In the genomic region with DNA sequence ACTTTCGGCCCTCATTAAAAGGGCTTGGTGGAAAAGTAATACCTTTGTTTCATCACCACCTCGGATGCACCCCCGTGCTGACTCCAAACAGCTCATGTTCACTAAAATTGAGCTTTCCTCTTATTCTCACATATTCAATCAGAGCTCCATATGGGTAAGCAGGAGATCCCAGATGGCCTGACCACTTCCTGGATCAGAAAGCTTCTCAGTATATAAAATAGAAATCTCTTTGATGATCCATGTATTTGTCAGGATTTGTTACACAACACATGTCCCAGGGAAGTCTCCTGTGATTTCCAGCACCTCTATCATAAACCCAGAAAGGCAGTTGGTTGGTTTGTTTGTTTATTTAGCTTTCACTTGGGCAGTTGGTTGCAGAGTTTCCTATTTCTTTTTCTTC, we compare ENCODE assay signal across 16 cellular contexts.
DNase-seq lines count a peak whose midpoint lies in the region; ATAC-seq, FAIRE-seq and TF ChIP-seq lines count a peak whose summit lies in the region.
"Had no signal": no experiment of that assay in that cellular context is flagged by ENCODE, and none has a peak within 500 bp of the region (broad histone marks: within the 10 kb centered on the region; RNA-seq: fewer than 3 reads in every experiment).

No MANE protein-coding gene starts in this region.

- 92 to 94% methylated on average over 3 of the region's 3 CpGs for WGBS in pancreas, 2 donors

- H3K36me3 ChIP-seq in pancreas (no peaks in the 10 kb centered on the region), A673 (ENCODE audit: insufficient read depth, low read length, poor library complexity, severe bottlenecking) (no peaks in the 10 kb centered on the region)

- H3K27me3 ChIP-seq in pancreas (no peaks in the 10 kb centered on the region), A673 (replicated peaks; ENCODE audit: insufficient read depth, low read depth, low read length, poor library complexity) (no peaks in the 10 kb centered on the region)

- H3K9me3 ChIP-seq in pancreas (no peaks in the 10 kb centered on the region), A673 (ENCODE audit: low read depth, low read length, poor library complexity, severe bottlenecking) (no peaks in the 10 kb centered on the region)

- no peak overlapping the region for H3K4me3 Mint-ChIP-seq in nephron progenitor cell
- H3K4me3 Mint-ChIP-seq: CD8-positive, alpha-beta T cell; IgD-negative memory B cell had no signal

- no peak for TF ChIP-seq CTCF in nephron progenitor cell (IDR thresholded peaks at IDR 0.05)
- no peak for TF ChIP-seq CTCF in pancreas (IDR thresholded peaks at IDR 0.05)
- no peak for TF ChIP-seq CTCF in A673 (conservative IDR thresholded peaks at IDR 0.05; ENCODE audit: low read depth, low read length)

- POLR2A ChIA-PET in A673 (lab: Charles Lee; ENCODE audit: low non-redundant PET): no interaction called here

- no peaks in the 10 kb centered on the region for H3K27me3 Mint-ChIP-seq in nephron progenitor cell (ENCODE audit: low read depth, poor library complexity)

- H3K27ac ChIP-seq in pancreas (no peak overlapping the region), A673 (ENCODE audit: low read depth, low read length, poor library complexity, severe bottlenecking) (no peak overlapping the region)

- H3K27ac Mint-ChIP-seq in nephron progenitor cell: peak overlapping the region; percentile 27
- H3K27ac Mint-ChIP-seq: CD8-positive, alpha-beta T cell; IgD-negative memory B cell had no signal

- H3K36me3 Mint-ChIP-seq in nephron progenitor cell (ENCODE audit: low read depth): no peaks in the 10 kb centered on the region
- H3K36me3 Mint-ChIP-seq: CD8-positive, alpha-beta T cell; IgD-negative memory B cell had no signal

- DNase-seq in GOT3 (lab: John Stamatoyannopoulos, UW) (peak; percentile 1), RPMI7951 (ENCODE audit: low read depth) (peak; percentile 4), fibroblast of peridontal ligament (ENCODE audit: extremely low read depth) (peak; percentile 27), nephron progenitor cell (no peak), pancreas (no peak), NCI-H526 treated with DMSO at 0.1 percent for 48 hours (lab: John Stamatoyannopoulos, UW) (no peak), A673 (ENCODE audit: low spot score) (no peak)
- DNase-seq: CD8-positive, alpha-beta T cell; H7; NCI-H1436 treated with DMSO at 0.1 percent for 48 hours; NCI-H2081; NCI-H510A treated with DMSO at 0.1 percent for 48 hours; RPMI8226 had no signal

- peaks cover 36% of the 10 kb centered on the region for H3K4me1 Mint-ChIP-seq in nephron progenitor cell
- H3K4me1 Mint-ChIP-seq: IgD-negative memory B cell had no signal

- intact Hi-C loops in pancreas (cut with DNase I) (no loop called here), A673 (cut with micrococcal nuclease; ENCODE audit: unreplicated experiment) (no loop called here)

- H3K4me1 ChIP-seq in pancreas (peaks cover 0 to 9% (median 0%) of the 10 kb centered on the region in 3 donors), A673 (ENCODE audit: insufficient read depth, low read length, poor library complexity, severe bottlenecking) (no peaks in the 10 kb centered on the region)

- no peak overlapping the region for H3K4me3 ChIP-seq in pancreas
- no peak overlapping the region for H3K4me3 ChIP-seq in A673 (ENCODE audit: low read depth, low read length, poor library complexity, severe bottlenecking)

- no peak for ATAC-seq in GM21381 (IDR thresholded peaks at IDR 0.05; ENCODE audit: unreplicated experiment)
- no peak for ATAC-seq in pancreas
- ATAC-seq: CD8-positive, alpha-beta T cell had no signal

- H3K9me3 Mint-ChIP-seq in nephron progenitor cell: peaks cover 9% of the 10 kb centered on the region
- H3K9me3 Mint-ChIP-seq: CD8-positive, alpha-beta T cell; IgD-negative memory B cell had no signal

- FAIRE-seq in pancreas (lab: Jason Lieb, UNC): no peak
- FAIRE-seq: D721Med had no signal

- no TSS peak for BruUV-seq in A673 (replicated peaks; lab: Mats Ljungman, UMichigan)

- CTCF ChIA-PET in A673 (lab: Charles Lee): no interaction called here

Comparison
In these comparisons a context has a peak if more than half of its experiments do, and no peak if none do; other contexts are left out.
1. DNase-seq: peak in GOT3 (single experiment), RPMI7951 (single experiment) and fibroblast of peridontal ligament (single experiment); none in nephron progenitor cell (single experiment), pancreas (0 of 6), NCI-H526 treated with DMSO at 0.1 percent for 48 hours (single experiment) and A673 (single experiment).